ENCODE assay signal across 8 cellular contexts in genomic region chr22:43187171-43188099, GRCh38. TPM values are rescaled to one million over a fixed set of nuclear protein-coding genes. Genes with fewer than 3 reads are reported as not detected.
A peak's percentile ranks its signal among the peaks of the same experiment; 100 is the strongest.
DNase-seq lines count a peak whose midpoint lies in the region; ATAC-seq and TF ChIP-seq lines count a peak whose summit lies in the region.

No MANE protein-coding gene starts in this region.

- ATAC-seq in GM21515 (IDR thresholded peaks at IDR 0.05; ENCODE audit: unreplicated experiment): peak; percentile 75

- DNase-seq in DMS 273 treated with DMSO at 0.1 percent for 48 hours (lab: John Stamatoyannopoulos, UW) (peak; percentile 72), NT2/D1 (ENCODE audit: low read depth, low spot score) (peak; percentile 89), endothelial cell (ENCODE audit: low spot score) (peak; percentile 98), midbrain (lab: John Stamatoyannopoulos, UW) (peak; percentile 93)
- peak; percentile 87 for DNase-seq in activated CD8-positive, alpha-beta memory T cell treated with anti-CD3 and anti-CD28 coated beads, Interleukin-2, amount 50 U/mL, for 24 hours (ENCODE audit: extremely low read depth)
- peak; percentile 88 to 93 for DNase-seq in stimulated activated CD8-positive, alpha-beta memory T cell treated with anti-CD3 and anti-CD28 coated beads, Interleukin-15, amount 100 ng/mL, for 4 hours (ENCODE audit: low read depth in 2 of 2)

- peaks cover 14% of the 10 kb centered on the region for H3K36me3 ChIP-seq in HUES64 (ENCODE audit: insufficient read depth, low read length)
- H3K36me3 ChIP-seq in NT2/D1 (ENCODE audit: insufficient read depth, insufficient read length, low read length): peaks cover 20% of the 10 kb centered on the region

- H3K36me3 Mint-ChIP-seq in endothelial cell (ENCODE audit: low read depth, unreplicated experiment): no peaks in the 10 kb centered on the region

- peak overlapping the region; percentile 81 for H3K4me3 Mint-ChIP-seq in endothelial cell (ENCODE audit: unreplicated experiment)

- H3K9ac ChIP-seq in HUES64 (ENCODE audit: low read depth, low read length) (peak overlapping the region; percentile 64), NT2/D1 (ENCODE audit: insufficient read length, low read depth) (peak overlapping the region; percentile 92)

- WGBS in HUES64: 13% methylated on average over 56 of the region's 86 CpGs

- H3K4me1 ChIP-seq in HUES64 (ENCODE audit: insufficient read depth, low read length) (peaks cover 13% of the 10 kb centered on the region), NT2/D1 (ENCODE audit: insufficient read depth, insufficient read length) (peaks cover 6% of the 10 kb centered on the region)

- peak overlapping the region; percentile 82 for H3K27ac Mint-ChIP-seq in endothelial cell (ENCODE audit: unreplicated experiment)

- H3K27me3 ChIP-seq in HUES64 (ENCODE audit: insufficient read depth, low read length) (no peaks in the 10 kb centered on the region), NT2/D1 (ENCODE audit: insufficient read depth, insufficient read length) (no peaks in the 10 kb centered on the region)

- H3K27me3 Mint-ChIP-seq in endothelial cell (ENCODE audit: unreplicated experiment): peaks cover 4% of the 10 kb centered on the region

- H3K9me3 Mint-ChIP-seq in endothelial cell (ENCODE audit: unreplicated experiment): no peaks in the 10 kb centered on the region

- TF ChIP-seq CTCF in endothelial cell (IDR thresholded peaks at IDR 0.05; ENCODE audit: unreplicated experiment): peak; percentile 70

- peak overlapping the region; percentile 51 for H3K4me3 ChIP-seq in HUES64 (ENCODE audit: low read length)
- H3K4me3 ChIP-seq in NT2/D1 (ENCODE audit: insufficient read length, low read depth): peak overlapping the region; percentile 54

- H3K9me3 ChIP-seq in HUES64 (ENCODE audit: insufficient read depth, low read depth, low read length) (no peaks in the 10 kb centered on the region), NT2/D1 (ENCODE audit: insufficient read depth, low read length) (no peaks in the 10 kb centered on the region)

- H3K4me1 Mint-ChIP-seq in endothelial cell (ENCODE audit: unreplicated experiment): peaks cover 11% of the 10 kb centered on the region

- peak overlapping the region; percentile 83 for H3K27ac ChIP-seq in HUES64 (ENCODE audit: low read depth, low read length)

RNA-seq across cellular contexts. Expression of gene TTLL12, which starts 0.5 kb away (rescaled TPM):
- polyA plus RNA-seq in HUES64 (2013, experiment 1 of 2): 72.6 TPM
- 64.4 TPM for polyA plus RNA-seq in HUES64 (2013, experiment 2 of 2)
- 15.1 TPM for total RNA-seq in endothelial cell (ENCODE audit: unreplicated experiment)

RNA-seq across cellular contexts. Expression of gene TSPO, which starts 36.1 kb away (rescaled TPM):
- 6.5 TPM for polyA plus RNA-seq in HUES64 (2013, experiment 1 of 2)
- 12.6 TPM for polyA plus RNA-seq in HUES64 (2013, experiment 2 of 2)
- total RNA-seq in endothelial cell (ENCODE audit: unreplicated experiment): 38.9 TPM

RNA-seq across cellular contexts. Expression of gene MCAT, which starts 44.2 kb away (rescaled TPM):
- polyA plus RNA-seq in HUES64 (2013, experiment 1 of 2): 12.2 TPM
- 13.1 TPM for polyA plus RNA-seq in HUES64 (2013, experiment 2 of 2)
- 10.3 TPM for total RNA-seq in endothelial cell (ENCODE audit: unreplicated experiment)

Comparison
In these comparisons a context has a peak if more than half of its experiments do, and no peak if none do; other contexts are left out.
1. Peak in every context shown above with its lines: DNase-seq, ATAC-seq, H3K4me3 ChIP-seq and H3K27ac ChIP-seq.